ENCODE assay signal across 2 cellular contexts in the genomic region with DNA sequence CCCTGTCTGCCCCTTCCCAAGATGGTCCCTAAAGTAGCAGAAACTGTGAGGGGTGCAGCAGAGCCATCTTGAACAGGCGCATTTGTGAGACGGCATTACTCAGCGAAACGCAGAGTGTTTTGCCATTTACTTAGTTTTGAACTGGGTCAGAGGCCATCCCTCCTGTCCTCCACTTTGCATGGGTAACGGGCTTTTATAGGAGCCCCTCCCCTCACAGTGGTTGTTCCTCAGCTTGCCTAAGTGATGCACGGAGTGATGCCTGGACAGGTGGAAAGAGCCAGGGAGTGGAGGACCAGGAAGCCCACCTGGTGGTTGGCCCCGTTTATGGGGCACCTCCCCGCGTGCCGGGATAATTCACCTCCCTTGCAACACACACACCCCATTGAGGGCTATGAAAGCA.
TF ChIP-seq lines count a peak whose summit lies in the region.

No MANE protein-coding gene starts in this region.

TF ChIP-seq in HEK293, 187 proteins besides CTCF, POLR2A, EP300 and RAD21:
- TF ChIP-seq ZNF768 (tag by site-specific recombination; IDR thresholded peaks at IDR 0.05) (no peak), WT1 (tag by site-specific recombination; IDR thresholded peaks at IDR 0.05) (0 out of 2 replicates have a peak, but pooled peaks have one; percentile 32), ZIC2 (tag by site-specific recombination; IDR thresholded peaks at IDR 0.05) (peak; percentile 84), ZNF184 (tag by site-specific recombination; IDR thresholded peaks at IDR 0.05) (no peak)
- TF ChIP-seq, protein P1, sequence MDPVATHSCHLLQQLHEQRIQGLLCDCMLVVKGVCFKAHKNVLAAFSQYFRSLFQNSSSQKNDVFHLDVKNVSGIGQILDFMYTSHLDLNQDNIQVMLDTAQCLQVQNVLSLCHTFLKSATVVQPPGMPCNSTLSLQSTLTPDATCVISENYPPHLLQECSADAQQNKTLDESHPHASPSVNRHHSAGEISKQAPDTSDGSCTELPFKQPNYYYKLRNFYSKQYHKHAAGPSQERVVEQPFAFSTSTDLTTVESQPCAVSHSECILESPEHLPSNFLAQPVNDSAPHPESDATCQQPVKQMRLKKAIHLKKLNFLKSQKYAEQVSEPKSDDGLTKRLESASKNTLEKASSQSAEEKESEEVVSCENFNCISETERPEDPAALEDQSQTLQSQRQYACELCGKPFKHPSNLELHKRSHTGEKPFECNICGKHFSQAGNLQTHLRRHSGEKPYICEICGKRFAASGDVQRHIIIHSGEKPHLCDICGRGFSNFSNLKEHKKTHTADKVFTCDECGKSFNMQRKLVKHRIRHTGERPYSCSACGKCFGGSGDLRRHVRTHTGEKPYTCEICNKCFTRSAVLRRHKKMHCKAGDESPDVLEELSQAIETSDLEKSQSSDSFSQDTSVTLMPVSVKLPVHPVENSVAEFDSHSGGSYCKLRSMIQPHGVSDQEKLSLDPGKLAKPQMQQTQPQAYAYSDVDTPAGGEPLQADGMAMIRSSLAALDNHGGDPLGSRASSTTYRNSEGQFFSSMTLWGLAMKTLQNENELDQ (tag by site-specific recombination; IDR thresholded peaks at IDR 0.05; ENCODE audit: low read depth) = no peak
- TF ChIP-seq, protein P2, sequence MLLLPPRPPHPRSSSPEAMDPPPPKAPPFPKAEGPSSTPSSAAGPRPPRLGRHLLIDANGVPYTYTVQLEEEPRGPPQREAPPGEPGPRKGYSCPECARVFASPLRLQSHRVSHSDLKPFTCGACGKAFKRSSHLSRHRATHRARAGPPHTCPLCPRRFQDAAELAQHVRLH (tag by site-specific recombination; IDR thresholded peaks at IDR 0.05) = no peak

TF ChIP-seq in H1, 55 proteins besides CTCF, POLR2A, EP300 and RAD21:
- TF ChIP-seq TAF7 (optimal IDR thresholded peaks at IDR 0.05; ENCODE audit: borderline replicate concordance, low read depth, low read length) = no peak
- no peak for TF ChIP-seq SIX5 (IDR thresholded peaks at IDR 0.05; ENCODE audit: low read depth, low read length)
- TF ChIP-seq ASH2L (IDR thresholded peaks at IDR 0.05; ENCODE audit: low read length) = no peak
- 0 out of 2 replicates have a peak, but pooled peaks have one; percentile 41 for TF ChIP-seq BACH1 (IDR thresholded peaks at IDR 0.05; ENCODE audit: low read length)
- peak; percentile 25; the same call in 1 of the 2 replicates for TF ChIP-seq MAFK (IDR thresholded peaks at IDR 0.05; ENCODE audit: low read depth, low read length)
